Comparison of ENCODE assay signal across 1 cellular context in the genomic region with DNA sequence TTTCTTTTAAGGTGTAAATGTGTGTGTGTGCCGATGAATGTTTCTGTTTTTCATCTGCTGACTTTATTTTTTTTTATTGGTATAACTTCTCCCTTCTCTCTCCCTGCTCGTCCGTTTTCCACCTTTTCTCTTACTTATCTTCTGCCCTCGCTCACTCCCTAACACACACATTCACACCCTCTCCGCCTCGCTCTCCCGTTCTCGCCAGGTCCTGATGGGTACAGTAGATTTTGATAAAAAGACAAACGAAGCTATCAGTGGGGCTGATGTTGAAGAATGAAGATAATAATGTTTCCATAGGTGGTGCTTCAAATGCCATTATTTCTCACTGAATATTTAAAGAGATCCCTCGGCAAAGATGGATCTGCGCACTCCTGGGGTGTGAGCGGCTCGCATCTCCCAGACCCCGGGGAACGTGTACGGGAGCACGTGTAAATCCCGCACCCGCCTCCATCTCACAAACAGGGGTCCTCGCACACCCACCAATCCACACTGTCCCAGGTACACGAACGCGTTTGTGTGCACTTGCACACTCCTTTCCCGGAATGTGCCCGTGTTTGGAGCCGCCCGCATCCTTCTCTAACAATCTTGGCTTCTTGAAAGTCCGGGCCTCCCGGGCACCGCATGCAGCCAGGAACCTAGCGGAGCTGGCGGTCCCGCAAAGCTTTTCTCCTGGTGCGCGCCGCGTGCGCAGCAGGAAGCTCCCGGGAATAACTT.
TF ChIP-seq lines count a peak whose summit lies in the region.

No MANE protein-coding gene starts in this region.

TF ChIP-seq in H1, 55 proteins besides CTCF, POLR2A, EP300 and RAD21:
- TF ChIP-seq SIN3A (conservative IDR thresholded peaks at IDR 0.05 in 1 of 2, IDR thresholded peaks at IDR 0.05 in 1 of 2; ENCODE audit: low read depth in 1 of 2, low read length in 2 of 2): no peak
- 0 out of 2 replicates have a peak, but pooled peaks have one; percentile 36 for TF ChIP-seq TEAD4 (IDR thresholded peaks at IDR 0.05; ENCODE audit: low read depth, low read length)
- no peak for TF ChIP-seq ASH2L (IDR thresholded peaks at IDR 0.05; ENCODE audit: low read length)
- TF ChIP-seq EZH2 (IDR thresholded peaks at IDR 0.05; ENCODE audit: low read depth, low read length, severe bottlenecking): peak; percentile 24
- no peak for TF ChIP-seq HDAC6 (IDR thresholded peaks at IDR 0.05; ENCODE audit: low read depth, low read length)
- TF ChIP-seq TAF1 (IDR thresholded peaks at IDR 0.05; ENCODE audit: low read depth, low read length): no peak
- TF ChIP-seq SIRT6 (IDR thresholded peaks at IDR 0.05; ENCODE audit: low read length): no peak
- TF ChIP-seq, protein P1, sequence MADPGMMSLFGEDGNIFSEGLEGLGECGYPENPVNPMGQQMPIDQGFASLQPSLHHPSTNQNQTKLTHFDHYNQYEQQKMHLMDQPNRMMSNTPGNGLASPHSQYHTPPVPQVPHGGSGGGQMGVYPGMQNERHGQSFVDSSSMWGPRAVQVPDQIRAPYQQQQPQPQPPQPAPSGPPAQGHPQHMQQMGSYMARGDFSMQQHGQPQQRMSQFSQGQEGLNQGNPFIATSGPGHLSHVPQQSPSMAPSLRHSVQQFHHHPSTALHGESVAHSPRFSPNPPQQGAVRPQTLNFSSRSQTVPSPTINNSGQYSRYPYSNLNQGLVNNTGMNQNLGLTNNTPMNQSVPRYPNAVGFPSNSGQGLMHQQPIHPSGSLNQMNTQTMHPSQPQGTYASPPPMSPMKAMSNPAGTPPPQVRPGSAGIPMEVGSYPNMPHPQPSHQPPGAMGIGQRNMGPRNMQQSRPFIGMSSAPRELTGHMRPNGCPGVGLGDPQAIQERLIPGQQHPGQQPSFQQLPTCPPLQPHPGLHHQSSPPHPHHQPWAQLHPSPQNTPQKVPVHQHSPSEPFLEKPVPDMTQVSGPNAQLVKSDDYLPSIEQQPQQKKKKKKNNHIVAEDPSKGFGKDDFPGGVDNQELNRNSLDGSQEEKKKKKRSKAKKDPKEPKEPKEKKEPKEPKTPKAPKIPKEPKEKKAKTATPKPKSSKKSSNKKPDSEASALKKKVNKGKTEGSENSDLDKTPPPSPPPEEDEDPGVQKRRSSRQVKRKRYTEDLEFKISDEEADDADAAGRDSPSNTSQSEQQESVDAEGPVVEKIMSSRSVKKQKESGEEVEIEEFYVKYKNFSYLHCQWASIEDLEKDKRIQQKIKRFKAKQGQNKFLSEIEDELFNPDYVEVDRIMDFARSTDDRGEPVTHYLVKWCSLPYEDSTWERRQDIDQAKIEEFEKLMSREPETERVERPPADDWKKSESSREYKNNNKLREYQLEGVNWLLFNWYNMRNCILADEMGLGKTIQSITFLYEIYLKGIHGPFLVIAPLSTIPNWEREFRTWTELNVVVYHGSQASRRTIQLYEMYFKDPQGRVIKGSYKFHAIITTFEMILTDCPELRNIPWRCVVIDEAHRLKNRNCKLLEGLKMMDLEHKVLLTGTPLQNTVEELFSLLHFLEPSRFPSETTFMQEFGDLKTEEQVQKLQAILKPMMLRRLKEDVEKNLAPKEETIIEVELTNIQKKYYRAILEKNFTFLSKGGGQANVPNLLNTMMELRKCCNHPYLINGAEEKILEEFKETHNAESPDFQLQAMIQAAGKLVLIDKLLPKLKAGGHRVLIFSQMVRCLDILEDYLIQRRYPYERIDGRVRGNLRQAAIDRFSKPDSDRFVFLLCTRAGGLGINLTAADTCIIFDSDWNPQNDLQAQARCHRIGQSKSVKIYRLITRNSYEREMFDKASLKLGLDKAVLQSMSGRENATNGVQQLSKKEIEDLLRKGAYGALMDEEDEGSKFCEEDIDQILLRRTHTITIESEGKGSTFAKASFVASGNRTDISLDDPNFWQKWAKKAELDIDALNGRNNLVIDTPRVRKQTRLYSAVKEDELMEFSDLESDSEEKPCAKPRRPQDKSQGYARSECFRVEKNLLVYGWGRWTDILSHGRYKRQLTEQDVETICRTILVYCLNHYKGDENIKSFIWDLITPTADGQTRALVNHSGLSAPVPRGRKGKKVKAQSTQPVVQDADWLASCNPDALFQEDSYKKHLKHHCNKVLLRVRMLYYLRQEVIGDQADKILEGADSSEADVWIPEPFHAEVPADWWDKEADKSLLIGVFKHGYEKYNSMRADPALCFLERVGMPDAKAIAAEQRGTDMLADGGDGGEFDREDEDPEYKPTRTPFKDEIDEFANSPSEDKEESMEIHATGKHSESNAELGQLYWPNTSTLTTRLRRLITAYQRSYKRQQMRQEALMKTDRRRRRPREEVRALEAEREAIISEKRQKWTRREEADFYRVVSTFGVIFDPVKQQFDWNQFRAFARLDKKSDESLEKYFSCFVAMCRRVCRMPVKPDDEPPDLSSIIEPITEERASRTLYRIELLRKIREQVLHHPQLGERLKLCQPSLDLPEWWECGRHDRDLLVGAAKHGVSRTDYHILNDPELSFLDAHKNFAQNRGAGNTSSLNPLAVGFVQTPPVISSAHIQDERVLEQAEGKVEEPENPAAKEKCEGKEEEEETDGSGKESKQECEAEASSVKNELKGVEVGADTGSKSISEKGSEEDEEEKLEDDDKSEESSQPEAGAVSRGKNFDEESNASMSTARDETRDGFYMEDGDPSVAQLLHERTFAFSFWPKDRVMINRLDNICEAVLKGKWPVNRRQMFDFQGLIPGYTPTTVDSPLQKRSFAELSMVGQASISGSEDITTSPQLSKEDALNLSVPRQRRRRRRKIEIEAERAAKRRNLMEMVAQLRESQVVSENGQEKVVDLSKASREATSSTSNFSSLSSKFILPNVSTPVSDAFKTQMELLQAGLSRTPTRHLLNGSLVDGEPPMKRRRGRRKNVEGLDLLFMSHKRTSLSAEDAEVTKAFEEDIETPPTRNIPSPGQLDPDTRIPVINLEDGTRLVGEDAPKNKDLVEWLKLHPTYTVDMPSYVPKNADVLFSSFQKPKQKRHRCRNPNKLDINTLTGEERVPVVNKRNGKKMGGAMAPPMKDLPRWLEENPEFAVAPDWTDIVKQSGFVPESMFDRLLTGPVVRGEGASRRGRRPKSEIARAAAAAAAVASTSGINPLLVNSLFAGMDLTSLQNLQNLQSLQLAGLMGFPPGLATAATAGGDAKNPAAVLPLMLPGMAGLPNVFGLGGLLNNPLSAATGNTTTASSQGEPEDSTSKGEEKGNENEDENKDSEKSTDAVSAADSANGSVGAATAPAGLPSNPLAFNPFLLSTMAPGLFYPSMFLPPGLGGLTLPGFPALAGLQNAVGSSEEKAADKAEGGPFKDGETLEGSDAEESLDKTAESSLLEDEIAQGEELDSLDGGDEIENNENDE (IDR thresholded peaks at IDR 0.05; ENCODE audit: insufficient replicate concordance, low read length): no peak
- no peak for TF ChIP-seq SRF (IDR thresholded peaks at IDR 0.05; ENCODE audit: low read depth, low read length)
- TF ChIP-seq PHF8 (conservative IDR thresholded peaks at IDR 0.05; ENCODE audit: low read depth, low read length): no peak
- peak; percentile 43 for TF ChIP-seq RNF2 (IDR thresholded peaks at IDR 0.05; ENCODE audit: borderline replicate concordance, low read depth, low read length, missing control alignments, poor library complexity, severe bottlenecking)
- TF ChIP-seq NRF1 (IDR thresholded peaks at IDR 0.05; ENCODE audit: low read depth, low read length): no peak
- TF ChIP-seq KDM5A (IDR thresholded peaks at IDR 0.05; ENCODE audit: low read length): no peak
- TF ChIP-seq, protein P2, sequence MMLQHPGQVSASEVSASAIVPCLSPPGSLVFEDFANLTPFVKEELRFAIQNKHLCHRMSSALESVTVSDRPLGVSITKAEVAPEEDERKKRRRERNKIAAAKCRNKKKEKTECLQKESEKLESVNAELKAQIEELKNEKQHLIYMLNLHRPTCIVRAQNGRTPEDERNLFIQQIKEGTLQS (IDR thresholded peaks at IDR 0.05; ENCODE audit: insufficient read depth, low read depth, low read length): no peak
- TF ChIP-seq FOSL1 (IDR thresholded peaks at IDR 0.05; ENCODE audit: insufficient read depth, low read depth, low read length): no peak
- TF ChIP-seq YY1 (IDR thresholded peaks at IDR 0.05; ENCODE audit: low read depth, low read length): no peak
- TF ChIP-seq, protein P3, sequence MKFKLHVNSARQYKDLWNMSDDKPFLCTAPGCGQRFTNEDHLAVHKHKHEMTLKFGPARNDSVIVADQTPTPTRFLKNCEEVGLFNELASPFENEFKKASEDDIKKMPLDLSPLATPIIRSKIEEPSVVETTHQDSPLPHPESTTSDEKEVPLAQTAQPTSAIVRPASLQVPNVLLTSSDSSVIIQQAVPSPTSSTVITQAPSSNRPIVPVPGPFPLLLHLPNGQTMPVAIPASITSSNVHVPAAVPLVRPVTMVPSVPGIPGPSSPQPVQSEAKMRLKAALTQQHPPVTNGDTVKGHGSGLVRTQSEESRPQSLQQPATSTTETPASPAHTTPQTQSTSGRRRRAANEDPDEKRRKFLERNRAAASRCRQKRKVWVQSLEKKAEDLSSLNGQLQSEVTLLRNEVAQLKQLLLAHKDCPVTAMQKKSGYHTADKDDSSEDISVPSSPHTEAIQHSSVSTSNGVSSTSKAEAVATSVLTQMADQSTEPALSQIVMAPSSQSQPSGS (IDR thresholded peaks at IDR 0.05; ENCODE audit: low read length): no peak
- TF ChIP-seq GABPA (IDR thresholded peaks at IDR 0.05; ENCODE audit: borderline replicate concordance, insufficient read depth, low read length): no peak
- TF ChIP-seq CHD2 (IDR thresholded peaks at IDR 0.05; ENCODE audit: low read length): no peak
- TF ChIP-seq JUN (IDR thresholded peaks at IDR 0.05; ENCODE audit: low read depth, low read length): no peak
- TF ChIP-seq BACH1 (IDR thresholded peaks at IDR 0.05; ENCODE audit: low read length): no peak
- no peak for TF ChIP-seq SP4 (IDR thresholded peaks at IDR 0.05; ENCODE audit: low read length)
- peak; percentile 42; the same call in 1 of the 2 replicates for TF ChIP-seq SUZ12 (IDR thresholded peaks at IDR 0.05; ENCODE audit: low read length)
- no peak for TF ChIP-seq JUND (IDR thresholded peaks at IDR 0.05; ENCODE audit: low read length)
- TF ChIP-seq, protein P4, sequence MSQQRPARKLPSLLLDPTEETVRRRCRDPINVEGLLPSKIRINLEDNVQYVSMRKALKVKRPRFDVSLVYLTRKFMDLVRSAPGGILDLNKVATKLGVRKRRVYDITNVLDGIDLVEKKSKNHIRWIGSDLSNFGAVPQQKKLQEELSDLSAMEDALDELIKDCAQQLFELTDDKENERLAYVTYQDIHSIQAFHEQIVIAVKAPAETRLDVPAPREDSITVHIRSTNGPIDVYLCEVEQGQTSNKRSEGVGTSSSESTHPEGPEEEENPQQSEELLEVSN (IDR thresholded peaks at IDR 0.05): peak; percentile 78
- peak; percentile 36 for TF ChIP-seq KDM4A (IDR thresholded peaks at IDR 0.05; ENCODE audit: low read depth, low read length, severe bottlenecking)
- no peak for TF ChIP-seq BRCA1 (IDR thresholded peaks at IDR 0.05; ENCODE audit: low read depth, low read length)
- TF ChIP-seq RBBP5 (IDR thresholded peaks at IDR 0.05; ENCODE audit: borderline replicate concordance, low read depth, low read length): no peak
- TF ChIP-seq CBX8 (IDR thresholded peaks at IDR 0.05; ENCODE audit: borderline replicate concordance, low read depth, low read length): no peak
- no peak for TF ChIP-seq SP1 (IDR thresholded peaks at IDR 0.05; ENCODE audit: low read depth, low read length)
- TF ChIP-seq ZNF274 (IDR thresholded peaks at IDR 0.05; ENCODE audit: borderline replicate concordance, extremely low read depth, low read length): no peak
- TF ChIP-seq SAP30 (IDR thresholded peaks at IDR 0.05; ENCODE audit: insufficient read depth, insufficient replicate concordance, low read length): no peak
- no peak for TF ChIP-seq TCF12 (IDR thresholded peaks at IDR 0.05; ENCODE audit: low read depth, low read length)
- TF ChIP-seq, protein P5, sequence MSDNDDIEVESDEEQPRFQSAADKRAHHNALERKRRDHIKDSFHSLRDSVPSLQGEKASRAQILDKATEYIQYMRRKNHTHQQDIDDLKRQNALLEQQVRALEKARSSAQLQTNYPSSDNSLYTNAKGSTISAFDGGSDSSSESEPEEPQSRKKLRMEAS (IDR thresholded peaks at IDR 0.05): peak; percentile 78
- no peak for TF ChIP-seq GTF2F1 (IDR thresholded peaks at IDR 0.05; ENCODE audit: borderline replicate concordance, low read depth, low read length)
- no peak for TF ChIP-seq MAFK (IDR thresholded peaks at IDR 0.05; ENCODE audit: low read depth, low read length)
TF ChIP-seq in H1: peak in this region for 7.
